In the genomic region with DNA sequence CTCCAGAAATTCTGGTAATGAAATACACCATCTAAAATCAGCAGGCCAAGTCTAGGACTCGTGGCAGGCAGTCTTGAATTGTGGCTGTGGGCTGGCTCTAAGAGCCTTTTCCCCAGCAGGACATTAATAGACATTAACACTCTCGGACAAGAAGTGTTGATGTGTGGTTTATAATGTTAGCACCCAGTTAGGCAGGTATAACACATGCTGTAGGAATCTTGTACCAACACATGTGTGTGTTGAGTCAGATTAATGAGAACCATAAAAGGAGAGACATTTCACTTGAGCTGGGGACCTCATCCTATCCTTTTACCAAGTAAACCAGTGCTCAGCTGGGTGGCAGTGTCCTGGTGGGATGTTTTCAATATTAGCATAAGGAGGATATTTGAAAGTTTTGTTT, we compare ENCODE assay signal across 21 cellular contexts.
DNase-seq lines count a peak whose midpoint lies in the region; ATAC-seq and TF ChIP-seq lines count a peak whose summit lies in the region.
"Had no signal": no experiment of that assay in that cellular context is flagged by ENCODE, and none has a peak within 500 bp of the region (broad histone marks: within the 10 kb centered on the region; RNA-seq: fewer than 3 reads in every experiment).

No MANE protein-coding gene starts in this region.

- intact Hi-C loops in upper lobe of right lung (cut with DNase I) (no loop called here), sigmoid colon (cut with DNase I) (no loop called here)

- H3K9me3 ChIP-seq in osteoblast (ENCODE audit: low read depth, low read length) (no peaks in the 10 kb centered on the region), suprapubic skin (no peaks in the 10 kb centered on the region), upper lobe of right lung (no peaks in the 10 kb centered on the region), sigmoid colon (no peaks in the 10 kb centered on the region)

- peaks cover 14% of the 10 kb centered on the region for H3K4me1 ChIP-seq in osteoblast (ENCODE audit: insufficient read depth, low read length)
- no peaks in the 10 kb centered on the region for H3K4me1 ChIP-seq in suprapubic skin
- no peaks in the 10 kb centered on the region for H3K4me1 ChIP-seq in upper lobe of right lung
- H3K4me1 ChIP-seq in sigmoid colon: no peaks in the 10 kb centered on the region
- H3K4me1 ChIP-seq: parathyroid adenoma had no signal

- TF ChIP-seq POLR2A in suprapubic skin (IDR thresholded peaks at IDR 0.05) (no peak), sigmoid colon (IDR thresholded peaks at IDR 0.05) (no peak)

- no peak for TF ChIP-seq EP300 in suprapubic skin (IDR thresholded peaks at IDR 0.05)
- TF ChIP-seq EP300 in sigmoid colon (IDR thresholded peaks at IDR 0.05): no peak

- DNase-seq in GM03348 (ENCODE audit: low spot score) (peak; percentile 27), LHCN-M2 (ENCODE audit: low read depth) (peak; percentile 55), fibroblast of mammary gland (ENCODE audit: low read depth) (peak; percentile 29), osteoblast (ENCODE audit: insufficient read length, low spot score, missing footprints) (no peak), suprapubic skin (ENCODE audit: low spot score in 2 of 2) (no peak), upper lobe of right lung (no peak), sigmoid colon (no peak)
- no peak for DNase-seq in activated CD4-positive, CD25-positive, alpha-beta regulatory T cell (lab: John Stamatoyannopoulos, UW)
- DNase-seq: activated CD4-positive, alpha-beta T cell treated with anti-CD3 and anti-CD28 coated beads for 1 hour; effector memory CD4-positive, alpha-beta T cell; naive thymus-derived CD8-positive, alpha-beta T cell; NCI-H1694 treated with DMSO at 0.1 percent for 48 hours; NCI-H2227 treated with DMSO at 0.1 percent for 48 hours; PC-9; stimulated activated CD4-positive, alpha-beta T cell treated with anti-CD3 and anti-CD28 coated beads, Interleukin-4, amount 100 ng/mL, for 1 hour; stimulated activated naive CD8-positive, alpha-beta T cell treated with anti-CD3 and anti-CD28 coated beads, Interleukin-15, amount 100 ng/mL, for 72 hours; T1000 had no signal

- no peak for TF ChIP-seq CTCF in fibroblast of mammary gland (conservative IDR thresholded peaks at IDR 0.05; ENCODE audit: control insufficient read depth, insufficient read depth, low read depth, low read length)
- TF ChIP-seq CTCF in osteoblast (IDR thresholded peaks at IDR 0.05; ENCODE audit: extremely low read depth, low read depth, low read length): no peak
- no peak for TF ChIP-seq CTCF in suprapubic skin (IDR thresholded peaks at IDR 0.05)
- no peak for TF ChIP-seq CTCF in upper lobe of right lung (IDR thresholded peaks at IDR 0.05)
- no peak for TF ChIP-seq CTCF in sigmoid colon (IDR thresholded peaks at IDR 0.05)

- peak overlapping the region; percentile 39 for H3K4me2 ChIP-seq in osteoblast (ENCODE audit: insufficient read depth, low read length)
- H3K4me2 ChIP-seq: PC-9 had no signal

- WGBS in suprapubic skin: 54% methylated on average over 2 of the region's 2 CpGs
- WGBS in sigmoid colon, 2 donors: 94% methylated on average over 2 of the region's 2 CpGs

- no peak overlapping the region for H2AFZ ChIP-seq in osteoblast (ENCODE audit: low read length)
- H2AFZ ChIP-seq: parathyroid adenoma, PC-9 had no signal

- ATAC-seq in upper lobe of right lung: no peak
- ATAC-seq: naive thymus-derived CD8-positive, alpha-beta T cell; SK-N-SH treated with all-trans-retinoic acid at 6 μM for 48 hours; stimulated activated naive CD8-positive, alpha-beta T cell treated with anti-CD3 and anti-CD28 coated beads, Interleukin-15, amount 100 ng/mL, for 72 hours had no signal

- H3K36me3 ChIP-seq in osteoblast (ENCODE audit: insufficient read depth, low read length) (no peaks in the 10 kb centered on the region), suprapubic skin (no peaks in the 10 kb centered on the region), upper lobe of right lung (no peaks in the 10 kb centered on the region), sigmoid colon (no peaks in the 10 kb centered on the region)

- H3K4me3 ChIP-seq in fibroblast of mammary gland (ENCODE audit: control insufficient read depth, low read depth, low read length) (no peak overlapping the region), osteoblast (ENCODE audit: insufficient read depth, low read length) (no peak overlapping the region), suprapubic skin (no peak overlapping the region), upper lobe of right lung (no peak overlapping the region), sigmoid colon (no peak overlapping the region)
- H3K4me3 ChIP-seq: PC-9, skin epidermis had no signal

- H3K27me3 ChIP-seq in osteoblast (ENCODE audit: insufficient read depth, low read length) (no peaks in the 10 kb centered on the region), suprapubic skin (no peaks in the 10 kb centered on the region), upper lobe of right lung (no peaks in the 10 kb centered on the region), sigmoid colon (no peaks in the 10 kb centered on the region)

- H3K79me2 ChIP-seq in osteoblast (ENCODE audit: insufficient read depth, low read length): peaks cover 2% of the 10 kb centered on the region

- H4K20me1 ChIP-seq in osteoblast (ENCODE audit: insufficient read depth, low read length): no peaks in the 10 kb centered on the region

- H3K27ac ChIP-seq in osteoblast (ENCODE audit: low read depth, low read length) (no peak overlapping the region), suprapubic skin (no peak overlapping the region), upper lobe of right lung (no peak overlapping the region), sigmoid colon (no peak overlapping the region)
- H3K27ac ChIP-seq: HL-60, parathyroid adenoma, PC-9 had no signal

Comparison
In these comparisons a context has a peak if more than half of its experiments do, and no peak if none do; other contexts are left out.
1. DNase-seq: peak in GM03348 (single experiment), LHCN-M2 (single experiment) and fibroblast of mammary gland (single experiment); none in osteoblast (single experiment), suprapubic skin (0 of 2), activated CD4-positive, CD25-positive, alpha-beta regulatory T cell (0 of 4), upper lobe of right lung (single experiment) and sigmoid colon (single experiment).